Comparison of ENCODE assay signal across 15 cellular contexts in genomic region chr1:112708489-112708888, GRCh38. TPM values are rescaled to one million over a fixed set of nuclear protein-coding genes. Genes with fewer than 3 reads are reported as not detected.
DNase-seq lines count a peak whose midpoint lies in the region; ATAC-seq and TF ChIP-seq lines count a peak whose summit lies in the region.
"Had no signal": no experiment of that assay in that cellular context is flagged by ENCODE, and none has a peak within 500 bp of the region (broad histone marks: within the 10 kb centered on the region; RNA-seq: fewer than 3 reads in every experiment).

No MANE protein-coding gene starts in this region.

- ATAC-seq in activated T-cell treated with anti-CD3 and anti-CD28 coated beads, Interleukin-2, amount 50 U/mL, for 4 hours = no peak
- ATAC-seq in PC-3 (no peak), GM21576 (IDR thresholded peaks at IDR 0.05; ENCODE audit: unreplicated experiment) (no peak)
- ATAC-seq in stimulated activated memory B cell treated with anti-CD40 and anti-IgM and Interleukin-4, amounts not matched to agents 10 μg/mL and 1 μg/mL and 100 μg/mL, for 72 hours = no peak

- H3K9me2 ChIP-seq in PC-3 (replicated peaks; ENCODE audit: low read length) = no peaks in the 10 kb centered on the region

- H3K27ac Mint-ChIP-seq in immature natural killer cell = no peak overlapping the region
- H3K27ac Mint-ChIP-seq in stimulated activated memory B cell treated with anti-CD40 and anti-IgM and Interleukin-4, amounts not matched to agents 10 μg/mL and 1 μg/mL and 100 μg/mL, for 72 hours = peak overlapping the region; percentile 49
- H3K27ac Mint-ChIP-seq: CD14-positive monocyte, H9 had no signal

- in situ Hi-C loops in G401 (cut with HindIII; ENCODE audit: low sequenced_read_pairs) = no loop called here

- POLR2A ChIA-PET in PC-3 (lab: Charles Lee; ENCODE audit: unreplicated experiment) = no interaction called here

- H3K4me1 Mint-ChIP-seq in activated T-cell treated with anti-CD3 and anti-CD28 coated beads, Interleukin-2, amount 50 U/mL, for 4 hours (ENCODE audit: low read depth) = peaks cover 35% of the 10 kb centered on the region
- peaks cover 37 to 41% of the 10 kb centered on the region in 2 donors for H3K4me1 Mint-ChIP-seq in immature natural killer cell
- peaks cover 49% of the 10 kb centered on the region for H3K4me1 Mint-ChIP-seq in stimulated activated memory B cell treated with anti-CD40 and anti-IgM and Interleukin-4, amounts not matched to agents 10 μg/mL and 1 μg/mL and 100 μg/mL, for 72 hours

- H3K9ac ChIP-seq in PC-3 (ENCODE audit: low read length) = no peak overlapping the region

- no peak overlapping the region for H2AFZ ChIP-seq in PC-3 (ENCODE audit: low read length)

- intact Hi-C loops in PC-3 (cut with micrococcal nuclease) = loop anchor here (5.0 kb wide), 1 partner anchor 206 kb away; no protein-coding TSS in a partner anchor

- H3K27ac ChIP-seq in PC-3 (ENCODE audit: low read length) = no peak overlapping the region

- BruUV-seq in PC-3 (replicated peaks; lab: Mats Ljungman, UMichigan) = no TSS peak

- peak overlapping the region; percentile 81 for H3K4me3 Mint-ChIP-seq in activated T-cell treated with anti-CD3 and anti-CD28 coated beads, Interleukin-2, amount 50 U/mL, for 4 hours
- H3K4me3 Mint-ChIP-seq in immature natural killer cell = peak overlapping the region in 4 of 5 donors; percentile 83 to 89 (median 86)
- no peak overlapping the region for H3K4me3 Mint-ChIP-seq in stimulated activated memory B cell treated with anti-CD40 and anti-IgM and Interleukin-4, amounts not matched to agents 10 μg/mL and 1 μg/mL and 100 μg/mL, for 72 hours

- no peak overlapping the region for H3K4me3 ChIP-seq in PC-3 (ENCODE audit: low read length)

- no peaks in the 10 kb centered on the region for H3K9me3 ChIP-seq in PC-3 (ENCODE audit: low read length)

- CTCF ChIA-PET in PC-3 (lab: Charles Lee) = interaction anchor here (1.2 to 1.5 kb wide), 2 partner anchors 34 to 207 kb away, joined by 4 to 7 read pairs; partner anchors contain the start of gene MOV10

- TF ChIP-seq CTCF in PC-3 (conservative IDR thresholded peaks at IDR 0.05; ENCODE audit: low read depth, low read length) = no peak

- no peak for DNase-seq in activated T-cell treated with anti-CD3 and anti-CD28 coated beads, Interleukin-2, amount 50 U/mL, for 4 hours
- DNase-seq in activated T-cell treated with anti-CD3 and anti-CD28 coated beads for 4 hours = no peak
- DNase-seq in PC-3 = no peak
- no peak for DNase-seq in immature natural killer cell
- no peak for DNase-seq in G401 (ENCODE audit: low spot score)
- DNase-seq in HCEC 1CT = no peak
- DNase-seq: EL, H9, Karpas-422, NCI-H187 treated with DMSO at 0.1 percent for 48 hours, NCI-H526 treated with DMSO at 0.1 percent for 48 hours, SHP77 treated with DMSO at 0.1 percent for 48 hours had no signal

- peaks cover 27% of the 10 kb centered on the region for H3K79me2 ChIP-seq in PC-3 (ENCODE audit: low read length)

- peak overlapping the region; percentile 88; the same call in 1 of the 2 replicates for H3K4me2 ChIP-seq in PC-3 (ENCODE audit: low read length)

- no peaks in the 10 kb centered on the region for H3K27me3 ChIP-seq in PC-3 (ENCODE audit: low read length)

- H4K20me1 ChIP-seq in PC-3 (ENCODE audit: low read length) = no peaks in the 10 kb centered on the region

- no peaks in the 10 kb centered on the region for H3K36me3 Mint-ChIP-seq in activated T-cell treated with anti-CD3 and anti-CD28 coated beads, Interleukin-2, amount 50 U/mL, for 4 hours (ENCODE audit: insufficient read depth)
- H3K36me3 Mint-ChIP-seq in immature natural killer cell = no peaks in the 10 kb centered on the region
- H3K36me3 Mint-ChIP-seq in stimulated activated memory B cell treated with anti-CD40 and anti-IgM and Interleukin-4, amounts not matched to agents 10 μg/mL and 1 μg/mL and 100 μg/mL, for 72 hours = no peaks in the 10 kb centered on the region

- peaks cover 3% of the 10 kb centered on the region for H3F3A ChIP-seq in PC-3 (ENCODE audit: low read length, unreplicated experiment)

- H3K9me3 Mint-ChIP-seq in activated T-cell treated with anti-CD3 and anti-CD28 coated beads, Interleukin-2, amount 50 U/mL, for 4 hours = no peaks in the 10 kb centered on the region
- no peaks in the 10 kb centered on the region for H3K9me3 Mint-ChIP-seq in immature natural killer cell
- H3K9me3 Mint-ChIP-seq in stimulated activated memory B cell treated with anti-CD40 and anti-IgM and Interleukin-4, amounts not matched to agents 10 μg/mL and 1 μg/mL and 100 μg/mL, for 72 hours = no peaks in the 10 kb centered on the region
- H3K9me3 Mint-ChIP-seq: H9 had no signal

- H3K4me1 ChIP-seq in PC-3 (ENCODE audit: insufficient read depth, low read length) = peaks cover 28% of the 10 kb centered on the region

- H3K27me3 Mint-ChIP-seq in activated T-cell treated with anti-CD3 and anti-CD28 coated beads, Interleukin-2, amount 50 U/mL, for 4 hours (ENCODE audit: low read depth) = peaks cover 3% of the 10 kb centered on the region
- peaks cover 5 to 13% (median 10%) of the 10 kb centered on the region in 3 donors for H3K27me3 Mint-ChIP-seq in immature natural killer cell (ENCODE audit: low read depth in 3 of 3)
- no peaks in the 10 kb centered on the region for H3K27me3 Mint-ChIP-seq in stimulated activated memory B cell treated with anti-CD40 and anti-IgM and Interleukin-4, amounts not matched to agents 10 μg/mL and 1 μg/mL and 100 μg/mL, for 72 hours

- H3K36me3 ChIP-seq in PC-3 (ENCODE audit: low read depth, low read length) = no peaks in the 10 kb centered on the region; the same call in 1 of the 2 replicates

RNA-seq across cellular contexts. Expression of gene RHOC, which starts 1.6 kb away (rescaled TPM):
- total RNA-seq in activated T-cell treated with anti-CD3 and anti-CD28 coated beads, Interleukin-2, amount 50 U/mL, for 4 hours = 1 to 10 TPM; 2.3 to 8.3 (median 5.6) TPM
- total RNA-seq in PC-3 (2014; rRNA removed) = 399 and 405 TPM in 2 replicates
- polyA plus RNA-seq in immature natural killer cell = 100 to 1,000 TPM; 444 to 613 (median 572) TPM
- total RNA-seq in G401 (2014; rRNA removed; shearing (Covaris generic)) = 381 and 425 TPM in 2 replicates

RNA-seq across cellular contexts. Expression of gene PPM1J, which starts 6.6 kb away (rescaled TPM):
- total RNA-seq in activated T-cell treated with anti-CD3 and anti-CD28 coated beads, Interleukin-2, amount 50 U/mL, for 4 hours = under 1 TPM in 2 of 3 donors, not detected in 1; 0.16 to 0.37 TPM
- total RNA-seq in PC-3 (2014; rRNA removed) = 0.80 and 1.4 TPM in 2 replicates
- under 1 TPM in 1 of 3 donors, not detected in 2; 0.19 TPM for polyA plus RNA-seq in immature natural killer cell
- total RNA-seq in G401 (2014; rRNA removed; shearing (Covaris generic)) = 10.1 and 13.2 TPM in 2 replicates

RNA-seq across cellular contexts. Expression of gene MOV10, which starts 34.0 kb away (rescaled TPM):
- total RNA-seq in activated T-cell treated with anti-CD3 and anti-CD28 coated beads, Interleukin-2, amount 50 U/mL, for 4 hours = 10 to 100 TPM; 18.6 to 24.6 (median 20.8) TPM
- 68.5 and 71.6 TPM in 2 replicates for total RNA-seq in PC-3 (2014; rRNA removed)
- polyA plus RNA-seq in immature natural killer cell = 10 to 100 TPM; 20.6 to 52.7 (median 22.8) TPM
- total RNA-seq in G401 (2014; rRNA removed; shearing (Covaris generic)) = 61.1 and 73.7 TPM in 2 replicates

Comparison
In these comparisons a context has a peak if more than half of its experiments do, and no peak if none do; other contexts are left out.
1. RNA of gene RHOC, which starts 1.6 kb away (total RNA-seq): 399 to 405 TPM in PC-3 and 381 to 425 TPM in G401; 2.3 to 8.3 TPM in activated T-cell treated with anti-CD3 and anti-CD28 coated beads, Interleukin-2, amount 50 U/mL, for 4 hours; every median in the first group is over 10 times any median in the second.